In the genomic region with DNA sequence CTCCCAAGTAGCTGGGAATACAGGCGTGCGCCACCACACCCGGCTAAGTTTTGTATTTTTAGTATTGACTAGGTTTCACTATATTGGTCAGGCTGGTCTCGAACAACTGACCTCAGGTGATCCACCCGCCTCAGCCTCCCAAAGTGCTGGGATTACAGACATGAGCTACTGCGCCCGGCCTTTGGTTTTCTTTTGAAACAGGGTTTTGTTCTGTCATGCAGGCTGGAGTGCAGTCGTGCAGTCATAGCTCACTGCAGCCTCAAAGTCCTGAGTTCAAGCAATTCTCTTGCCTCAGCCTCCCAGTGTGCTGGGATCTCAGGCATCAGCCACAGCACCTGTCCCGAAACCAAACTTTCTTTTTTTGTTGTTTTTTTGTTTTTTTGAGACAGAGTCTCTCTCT, we compare ENCODE assay signal across 23 cellular contexts.
"Had no signal": no experiment of that assay in that cellular context is flagged by ENCODE, and none has a peak within 500 bp of the region (broad histone marks: within the 10 kb centered on the region; RNA-seq: fewer than 3 reads in every experiment).

No MANE protein-coding gene starts in this region.

- DNase-seq: colonic mucosa; cortex of kidney; dermis blood vessel endothelial cell; dorsolateral prefrontal cortex; effector CD4-positive, alpha-beta T cell; effector CD8-positive, alpha-beta T cell; effector memory CD4-positive, alpha-beta T cell; effector memory CD8-positive, alpha-beta T cell; endodermal cell; erythroblast; esophagus squamous epithelium; foreskin fibroblast; foreskin keratinocyte; foreskin melanocyte; gastrocnemius medialis; glutamatergic neuron; head of caudate nucleus; heart left ventricle; heart right ventricle had no signal

- FAIRE-seq: colon, endometrium, endothelial cell of umbilical vein, frontal cortex had no signal
